7 cellular contexts compared by ENCODE assay signal in the genomic region with DNA sequence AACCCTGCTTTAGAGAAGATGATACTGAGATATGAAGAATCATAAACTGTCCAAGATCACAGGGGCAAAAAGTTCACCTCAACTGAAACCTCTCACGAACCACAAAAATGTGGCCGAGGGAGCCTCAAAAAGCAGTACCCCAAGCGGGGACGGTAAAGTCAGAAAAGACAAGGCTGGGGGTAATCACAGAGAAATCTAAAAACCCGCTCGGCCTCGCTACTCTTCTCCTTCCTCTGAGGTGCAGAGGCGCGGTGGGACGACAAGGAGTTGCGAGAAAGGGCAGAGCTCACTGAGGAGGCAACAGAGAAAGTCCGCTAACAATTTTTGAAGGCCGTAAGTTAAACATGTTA. TPM values are rescaled to one million over a fixed set of nuclear protein-coding genes. Genes with fewer than 3 reads are reported as not detected.
DNase-seq lines count a peak whose midpoint lies in the region; ATAC-seq and TF ChIP-seq lines count a peak whose summit lies in the region.

No MANE protein-coding gene starts in this region.

- no peaks in the 10 kb centered on the region for H3K36me3 ChIP-seq in RWPE2 (ENCODE audit: low read depth)
- H3K36me3 ChIP-seq in prostate gland = no peaks in the 10 kb centered on the region

- ATAC-seq in GM18873 (IDR thresholded peaks at IDR 0.05; ENCODE audit: low FRiP score, unreplicated experiment) (peak; percentile 27), HG02678 (IDR thresholded peaks at IDR 0.05; ENCODE audit: unreplicated experiment) (peak; percentile 37), RWPE2 (ENCODE audit: low read depth) (peak; percentile 32)

- no peak for TF ChIP-seq CTCF in RWPE2 (IDR thresholded peaks at IDR 0.05; ENCODE audit: poor library complexity, severe bottlenecking)
- no peak for TF ChIP-seq CTCF in fibroblast of the aortic adventitia (IDR thresholded peaks at IDR 0.05; ENCODE audit: insufficient read depth, low read length)
- no peak for TF ChIP-seq CTCF in prostate gland (IDR thresholded peaks at IDR 0.05)

- intact Hi-C loops in prostate gland (cut with DNase I) = no loop called here

- WGBS in prostate gland = 1% methylated on average over 13 of the region's 13 CpGs

- H3K4me3 ChIP-seq in RWPE2 (ENCODE audit: severe bottlenecking) (peak overlapping the region; percentile 73), fibroblast of the aortic adventitia (ENCODE audit: low read depth, low read length) (peak overlapping the region; percentile 100), prostate gland (peak overlapping the region; percentile 54 to 67)

- peaks cover 3% of the 10 kb centered on the region for H3K4me1 ChIP-seq in RWPE2 (ENCODE audit: insufficient read depth, poor library complexity, severe bottlenecking)
- H3K4me1 ChIP-seq in prostate gland (replicated peaks) = no peaks in the 10 kb centered on the region

- peak overlapping the region; percentile 14 for H3K27ac ChIP-seq in RWPE2 (ENCODE audit: poor library complexity, severe bottlenecking)
- H3K27ac ChIP-seq in prostate gland = peak overlapping the region; percentile 29 to 57

- DNase-seq in RWPE2 (ENCODE audit: low spot score) = no peak
- DNase-seq in fibroblast of the aortic adventitia (ENCODE audit: low read depth) = no peak
- no peak for DNase-seq in prostate gland (ENCODE audit: low spot score)
- DNase-seq in stimulated activated naive CD4-positive, alpha-beta T cell (lab: John Stamatoyannopoulos, UW) = no peak
- no peak for DNase-seq in iPS-NIHi11 (ENCODE audit: low spot score)

- H3K27me3 ChIP-seq in RWPE2 (ENCODE audit: insufficient read depth, poor library complexity, severe bottlenecking) (no peaks in the 10 kb centered on the region), prostate gland (replicated peaks; ENCODE audit: insufficient read depth) (no peaks in the 10 kb centered on the region)

- no peak for TF ChIP-seq POLR2A in prostate gland (IDR thresholded peaks at IDR 0.05)

- H3K9me3 ChIP-seq in RWPE2 (ENCODE audit: severe bottlenecking) (no peaks in the 10 kb centered on the region), prostate gland (no peaks in the 10 kb centered on the region)

RNA-seq across cellular contexts. Expression of a gene that starts 0.4 kb away (rescaled TPM):
- 6.5 and 7.9 TPM in 2 replicates for total RNA-seq in fibroblast of the aortic adventitia (ENCODE audit: low replicate concordance)
- total RNA-seq in prostate gland = 1 to 10 TPM; 5.0 to 6.3 TPM
